Comparison of ENCODE assay signal across 8 cellular contexts in the genomic region with DNA sequence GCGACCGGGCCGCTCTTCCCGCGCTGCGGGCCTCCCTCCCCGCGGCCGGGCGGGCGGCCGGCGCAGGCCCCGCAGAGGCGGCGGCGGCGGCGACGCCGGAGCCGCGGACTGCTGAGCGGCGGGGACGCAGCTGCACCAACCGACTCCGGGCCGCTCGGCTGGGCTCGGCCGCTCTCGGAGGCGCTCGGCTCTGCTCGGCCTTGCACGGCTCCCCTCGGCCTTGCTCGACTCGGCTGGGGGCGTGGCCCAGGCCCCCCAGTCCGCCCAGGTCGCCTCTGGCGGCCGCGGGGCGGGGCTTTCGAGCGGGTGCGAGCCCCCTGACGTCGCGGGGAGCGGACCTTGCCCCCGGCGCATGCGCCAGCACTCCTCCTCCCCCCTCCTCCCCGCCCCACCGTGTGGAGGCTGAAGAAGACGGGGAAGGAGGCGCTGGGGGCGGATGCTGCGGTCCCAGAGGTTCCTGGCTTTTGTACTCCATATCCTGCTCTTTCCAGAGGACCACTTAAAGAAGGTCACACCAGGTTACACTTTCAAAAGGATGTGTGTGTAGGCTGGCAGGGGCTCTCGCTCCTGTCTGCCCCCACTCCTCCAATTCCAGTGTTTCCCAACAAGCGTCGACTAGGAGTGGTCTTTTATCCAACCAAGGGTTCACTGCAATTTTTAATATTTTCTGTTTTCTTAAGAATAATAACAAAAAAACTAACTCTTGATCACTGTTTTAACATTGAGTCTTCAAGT.
DNase-seq lines count a peak whose midpoint lies in the region; ATAC-seq lines count a peak whose summit lies in the region.

A gene with protein sequence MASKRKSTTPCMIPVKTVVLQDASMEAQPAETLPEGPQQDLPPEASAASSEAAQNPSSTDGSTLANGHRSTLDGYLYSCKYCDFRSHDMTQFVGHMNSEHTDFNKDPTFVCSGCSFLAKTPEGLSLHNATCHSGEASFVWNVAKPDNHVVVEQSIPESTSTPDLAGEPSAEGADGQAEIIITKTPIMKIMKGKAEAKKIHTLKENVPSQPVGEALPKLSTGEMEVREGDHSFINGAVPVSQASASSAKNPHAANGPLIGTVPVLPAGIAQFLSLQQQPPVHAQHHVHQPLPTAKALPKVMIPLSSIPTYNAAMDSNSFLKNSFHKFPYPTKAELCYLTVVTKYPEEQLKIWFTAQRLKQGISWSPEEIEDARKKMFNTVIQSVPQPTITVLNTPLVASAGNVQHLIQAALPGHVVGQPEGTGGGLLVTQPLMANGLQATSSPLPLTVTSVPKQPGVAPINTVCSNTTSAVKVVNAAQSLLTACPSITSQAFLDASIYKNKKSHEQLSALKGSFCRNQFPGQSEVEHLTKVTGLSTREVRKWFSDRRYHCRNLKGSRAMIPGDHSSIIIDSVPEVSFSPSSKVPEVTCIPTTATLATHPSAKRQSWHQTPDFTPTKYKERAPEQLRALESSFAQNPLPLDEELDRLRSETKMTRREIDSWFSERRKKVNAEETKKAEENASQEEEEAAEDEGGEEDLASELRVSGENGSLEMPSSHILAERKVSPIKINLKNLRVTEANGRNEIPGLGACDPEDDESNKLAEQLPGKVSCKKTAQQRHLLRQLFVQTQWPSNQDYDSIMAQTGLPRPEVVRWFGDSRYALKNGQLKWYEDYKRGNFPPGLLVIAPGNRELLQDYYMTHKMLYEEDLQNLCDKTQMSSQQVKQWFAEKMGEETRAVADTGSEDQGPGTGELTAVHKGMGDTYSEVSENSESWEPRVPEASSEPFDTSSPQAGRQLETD (minus strand): TSS at position 196 of the 735 bp plus-strand sequence. CDS start 112,815 bp downstream, outside the sequence.

- H3K4me2 ChIP-seq in BLaER1 treated with 17β-estradiol and CSF1 and Interleukin-3, amounts not matched to agents 10 nM and 100 nM, result peak within 1 kb of the TSS; percentile 81 to 100 (median 98)

- peak; percentile 97 for ATAC-seq in GM19372 (IDR thresholded peaks at IDR 0.05; ENCODE audit: low read depth, unreplicated experiment)
- peak; percentile 97 for ATAC-seq in HG03521 (IDR thresholded peaks at IDR 0.05; ENCODE audit: unreplicated experiment)

- no peaks in the 10 kb centered on the region for H3K27me3 ChIP-seq in BLaER1 treated with 17β-estradiol and CSF1 and Interleukin-3, amounts not matched to agents 10 nM and 100 nM

- DNase-seq in NCI-H69 (lab: John Stamatoyannopoulos, UW), result peak; percentile 96
- DNase-seq in activated CD4-positive, alpha-beta T cell treated with anti-CD3 and anti-CD28 coated beads, Interleukin-2, amount 50 U/mL, for 1 hour, result peak; percentile 93
- DNase-seq in cortex of kidney (lab: John Stamatoyannopoulos, UW), result peak; percentile 79
- DNase-seq in left kidney (ENCODE audit: low read depth, low spot score), result peak; percentile 99
- peak; percentile 96 to 97 for DNase-seq in stimulated activated CD4-positive, alpha-beta T cell treated with anti-CD3 and anti-CD28 coated beads, Interleukin-2, amount 100 ng/mL, for 24 hours

- H3K4me1 ChIP-seq in BLaER1 treated with 17β-estradiol and CSF1 and Interleukin-3, amounts not matched to agents 10 nM and 100 nM, result peaks cover 24 to 38% (median 33%) of the 10 kb centered on the region in 10 experiments

- H3K36me3 ChIP-seq in BLaER1 treated with 17β-estradiol and CSF1 and Interleukin-3, amounts not matched to agents 10 nM and 100 nM, result peaks cover 0 to 2% (median under 1%) of the 10 kb centered on the region in 11 experiments; a peak in 6 of 22 replicates

- peak within 1 kb of the TSS; percentile 80 to 97 (median 94) for H3K27ac ChIP-seq in BLaER1 treated with 17β-estradiol and CSF1 and Interleukin-3, amounts not matched to agents 10 nM and 100 nM

- peak within 1 kb of the TSS; percentile 92 to 99 (median 97) for H3K9ac ChIP-seq in BLaER1 treated with 17β-estradiol and CSF1 and Interleukin-3, amounts not matched to agents 10 nM and 100 nM

- peaks cover 0 to 2% (median 0%) of the 10 kb centered on the region in 11 experiments; a peak in 8 of 22 replicates for H3K9me3 ChIP-seq in BLaER1 treated with 17β-estradiol and CSF1 and Interleukin-3, amounts not matched to agents 10 nM and 100 nM (replicated peaks in 1 of 11)

- no peaks in the 10 kb centered on the region for H4K20me1 ChIP-seq in BLaER1 treated with 17β-estradiol and CSF1 and Interleukin-3, amounts not matched to agents 10 nM and 100 nM

- peak within 1 kb of the TSS; percentile 79 to 99 (median 92) for H3K4me3 ChIP-seq in BLaER1 treated with 17β-estradiol and CSF1 and Interleukin-3, amounts not matched to agents 10 nM and 100 nM

Comparison
In these comparisons a context has a peak if more than half of its experiments do, and no peak if none do; other contexts are left out.
1. Peak in every context shown above with its lines: DNase-seq, ATAC-seq, H3K4me3 ChIP-seq and H3K27ac ChIP-seq.